Comparison of ENCODE assay signal across 10 cellular contexts in genomic region chr17:48840441-48840840, GRCh38. TPM values are rescaled to one million over a fixed set of nuclear protein-coding genes. Genes with fewer than 3 reads are reported as not detected.
DNase-seq lines count a peak whose midpoint lies in the region; ATAC-seq and TF ChIP-seq lines count a peak whose summit lies in the region.
"Had no signal": no experiment of that assay in that cellular context is flagged by ENCODE, and none has a peak within 500 bp of the region (broad histone marks: within the 10 kb centered on the region; RNA-seq: fewer than 3 reads in every experiment).

No MANE protein-coding gene starts in this region.

- H3K4me1 Mint-ChIP-seq in activated naive CD4-positive, alpha-beta T cell treated with anti-CD3 and anti-CD28 coated beads, Interleukin-2, amount 50 U/mL, for 24 hours, result peaks cover 66% of the 10 kb centered on the region
- H3K4me1 Mint-ChIP-seq in activated naive CD4-positive, alpha-beta T cell treated with anti-CD3 and anti-CD28 coated beads for 36 hours (ENCODE audit: low read depth), result peaks cover 68% of the 10 kb centered on the region

- peak overlapping the region; percentile 70 for H3K4me3 Mint-ChIP-seq in activated naive CD4-positive, alpha-beta T cell treated with anti-CD3 and anti-CD28 coated beads, Interleukin-2, amount 50 U/mL, for 24 hours
- H3K4me3 Mint-ChIP-seq in activated naive CD4-positive, alpha-beta T cell treated with anti-CD3 and anti-CD28 coated beads for 36 hours, result no peak overlapping the region

- H3K9me3 Mint-ChIP-seq in activated naive CD4-positive, alpha-beta T cell treated with anti-CD3 and anti-CD28 coated beads, Interleukin-2, amount 50 U/mL, for 24 hours, result no peaks in the 10 kb centered on the region
- H3K9me3 Mint-ChIP-seq in activated naive CD4-positive, alpha-beta T cell treated with anti-CD3 and anti-CD28 coated beads for 36 hours, result no peaks in the 10 kb centered on the region

- peaks cover 8% of the 10 kb centered on the region for H3K36me3 Mint-ChIP-seq in activated naive CD4-positive, alpha-beta T cell treated with anti-CD3 and anti-CD28 coated beads, Interleukin-2, amount 50 U/mL, for 24 hours
- H3K36me3 Mint-ChIP-seq in activated naive CD4-positive, alpha-beta T cell treated with anti-CD3 and anti-CD28 coated beads for 36 hours (ENCODE audit: low read depth), result peaks cover 14% of the 10 kb centered on the region

- no peak for TF ChIP-seq CTCF in breast epithelium (IDR thresholded peaks at IDR 0.05)
- no peak for TF ChIP-seq CTCF in tibial artery (IDR thresholded peaks at IDR 0.05)

- no peaks in the 10 kb centered on the region for H3K27me3 ChIP-seq in breast epithelium
- H3K27me3 ChIP-seq in mucosa of rectum (ENCODE audit: control insufficient read depth in 2 of 2, insufficient read depth in 2 of 2, low read length in 2 of 2), result no peaks in the 10 kb centered on the region
- H3K27me3 ChIP-seq in tibial artery, result no peaks in the 10 kb centered on the region
- H3K27me3 ChIP-seq in MG63, result no peaks in the 10 kb centered on the region

- H3K36me3 ChIP-seq in breast epithelium (peaks cover 8% of the 10 kb centered on the region), mucosa of rectum (ENCODE audit: control insufficient read depth in 2 of 2, insufficient read depth in 2 of 2, low read length in 2 of 2) (peaks cover 13 to 18% of the 10 kb centered on the region in 2 donors), tibial artery (peaks cover 22 to 34% (median 26%) of the 10 kb centered on the region in 3 donors), MG63 (peaks cover 25% of the 10 kb centered on the region)

- H3K27ac ChIP-seq in breast epithelium, result peak overlapping the region; percentile 78 to 94
- peak overlapping the region; percentile 61 to 87 for H3K27ac ChIP-seq in mucosa of rectum (ENCODE audit: low read depth in 2 of 2, low read length in 2 of 2)
- peak overlapping the region; percentile 76 to 86 for H3K27ac ChIP-seq in tibial artery

- no peaks in the 10 kb centered on the region for H3K27me3 Mint-ChIP-seq in activated naive CD4-positive, alpha-beta T cell treated with anti-CD3 and anti-CD28 coated beads, Interleukin-2, amount 50 U/mL, for 24 hours
- no peaks in the 10 kb centered on the region for H3K27me3 Mint-ChIP-seq in activated naive CD4-positive, alpha-beta T cell treated with anti-CD3 and anti-CD28 coated beads for 36 hours (ENCODE audit: low read depth)

- no peak for TF ChIP-seq POLR2A in breast epithelium (IDR thresholded peaks at IDR 0.05)

- H3K9ac ChIP-seq in mucosa of rectum (ENCODE audit: low read depth in 1 of 2, low read length in 2 of 2), result no peak overlapping the region

- H3K4me1 ChIP-seq in breast epithelium, result peaks cover 7 to 14% of the 10 kb centered on the region in 2 donors
- H3K4me1 ChIP-seq in mucosa of rectum (ENCODE audit: control insufficient read depth in 2 of 2, insufficient read depth in 2 of 2, low read length in 2 of 2), result peaks cover 19 to 30% of the 10 kb centered on the region in 2 donors
- peaks cover 6 to 81% (median 43%) of the 10 kb centered on the region in 4 donors for H3K4me1 ChIP-seq in tibial artery

- CTCF ChIA-PET in activated naive CD4-positive, alpha-beta T cell treated with anti-CD3 and anti-CD28 coated beads for 36 hours (lab: Charles Lee), result no interaction called here

- H3K9me3 ChIP-seq in breast epithelium (no peaks in the 10 kb centered on the region), mucosa of rectum (ENCODE audit: control insufficient read depth in 2 of 2, low read length in 2 of 2) (no peaks in the 10 kb centered on the region), tibial artery (no peaks in the 10 kb centered on the region), MG63 (no peaks in the 10 kb centered on the region)

- H3K27ac Mint-ChIP-seq in activated naive CD4-positive, alpha-beta T cell treated with anti-CD3 and anti-CD28 coated beads, Interleukin-2, amount 50 U/mL, for 24 hours, result peak overlapping the region; percentile 63
- H3K27ac Mint-ChIP-seq in activated naive CD4-positive, alpha-beta T cell treated with anti-CD3 and anti-CD28 coated beads for 36 hours, result no peak overlapping the region

- ATAC-seq in esophagus mucosa, result no peak

- DNase-seq in activated naive CD4-positive, alpha-beta T cell treated with anti-CD3 and anti-CD28 coated beads for 36 hours, result no peak
- DNase-seq in breast epithelium (ENCODE audit: low spot score in 2 of 2), result no peak
- DNase-seq in tibial artery, result no peak
- DNase-seq in SW480 (ENCODE audit: low spot score), result no peak
- no peak for DNase-seq in MG63
- DNase-seq: activated CD4-positive, alpha-beta T cell treated with anti-CD3 and anti-CD28 coated beads for 4 hours; stimulated activated CD8-positive, alpha-beta memory T cell treated with anti-CD3 and anti-CD28 coated beads, Interleukin-4, amount 100 ng/mL, for 48 hours had no signal

- peak overlapping the region in 1 of 3 donors; percentile 64 for H3K4me3 ChIP-seq in breast epithelium
- H3K4me3 ChIP-seq in mucosa of rectum (ENCODE audit: low read length in 2 of 2), result no peak overlapping the region
- H3K4me3 ChIP-seq in tibial artery, result peak overlapping the region; percentile 39 to 44
- no peak overlapping the region for H3K4me3 ChIP-seq in MG63

- intact Hi-C loops in activated naive CD4-positive, alpha-beta T cell treated with anti-CD3 and anti-CD28 coated beads for 36 hours (cut with micrococcal nuclease), result no loop called here
- intact Hi-C loops in breast epithelium (cut with DNase I; ENCODE audit: low total_unique reads), result no loop called here
- intact Hi-C loops in tibial artery (cut with DNase I; ENCODE audit: low total_unique reads), result no loop called here

RNA-seq across cellular contexts. Expression of gene CALCOCO2, which starts 9.6 kb away (rescaled TPM):
- 10 to 100 TPM; 78.2 to 80.3 TPM for total RNA-seq in activated naive CD4-positive, alpha-beta T cell treated with anti-CD3 and anti-CD28 coated beads for 36 hours
- total RNA-seq in breast epithelium, result 100 to 1,000 TPM; 134 to 262 (median 146) TPM
- total RNA-seq in esophagus mucosa, result 100 TPM
- total RNA-seq in MG63 (2014; rRNA removed; shearing (Covaris generic); ENCODE audit: low replicate concordance), result 19.2 and 61.2 TPM in 2 replicates

RNA-seq across cellular contexts. Expression of gene TTLL6, which starts 23.4 kb away (rescaled TPM):
- total RNA-seq in activated naive CD4-positive, alpha-beta T cell treated with anti-CD3 and anti-CD28 coated beads for 36 hours, result not detected
- total RNA-seq in breast epithelium (under 1 TPM in 2 of 3 donors, not detected in 1; under 0.01 to 0.32 TPM), esophagus mucosa (0.12 TPM)
- total RNA-seq in MG63 (2014; rRNA removed; shearing (Covaris generic); ENCODE audit: low replicate concordance), result not detected in 2 replicates

RNA-seq across cellular contexts. Expression of gene ATP5MC1, which starts 52.1 kb away (rescaled TPM):
- total RNA-seq in activated naive CD4-positive, alpha-beta T cell treated with anti-CD3 and anti-CD28 coated beads for 36 hours, result 100 to 1,000 TPM; 144 to 149 TPM
- total RNA-seq in breast epithelium (10 to 100 TPM; 55.5 to 85.2 (median 81.6) TPM), esophagus mucosa (115 TPM)
- total RNA-seq in MG63 (2014; rRNA removed; shearing (Covaris generic); ENCODE audit: low replicate concordance), result 179 and 190 TPM in 2 replicates

Comparison
In these comparisons a context has a peak if more than half of its experiments do, and no peak if none do; other contexts are left out.
1. H3K4me3 ChIP-seq: peak in tibial artery (2 of 2); none in mucosa of rectum (0 of 2) and MG63 (single experiment).
2. Peak in every context shown above with its lines, with median percentiles within 50 percentile points of each other: H3K27ac ChIP-seq.